In genomic region chr5:126961702-126962101, GRCh38 we compare ENCODE assay signal across 10 cellular contexts.
DNase-seq lines count a peak whose midpoint lies in the region; ATAC-seq and TF ChIP-seq lines count a peak whose summit lies in the region.
"Had no signal": no experiment of that assay in that cellular context is flagged by ENCODE, and none has a peak within 500 bp of the region (broad histone marks: within the 10 kb centered on the region; RNA-seq: fewer than 3 reads in every experiment).

No MANE protein-coding gene starts in this region.

- no peak for TF ChIP-seq CTCF in lower leg skin (IDR thresholded peaks at IDR 0.05)

- intact Hi-C loops in aorta (cut with DNase I): no loop called here
- intact Hi-C loops in lower leg skin (cut with DNase I; ENCODE audit: low total_unique reads): no loop called here

- TF ChIP-seq POLR2A in lower leg skin (IDR thresholded peaks at IDR 0.05): no peak

- no peaks in the 10 kb centered on the region for H3K9me3 ChIP-seq in aorta (ENCODE audit: control insufficient read depth, low read length)

- WGBS in aorta, 2 donors: 82 to 93% methylated on average over 2 of the region's 2 CpGs
- WGBS in lower leg skin, 2 donors: 31 to 40% methylated on average over 2 of the region's 2 CpGs

- no peaks in the 10 kb centered on the region for H3K4me1 ChIP-seq in aorta (ENCODE audit: control insufficient read depth in 1 of 2, insufficient read depth in 2 of 2, low read length in 2 of 2)

- H3K4me3 ChIP-seq in aorta (ENCODE audit: low read length in 2 of 2): no peak overlapping the region
- no peak overlapping the region for H3K4me3 ChIP-seq in lower leg skin (ENCODE audit: low read depth, poor library complexity, severe bottlenecking)

- no peaks in the 10 kb centered on the region for H3K27me3 ChIP-seq in aorta (ENCODE audit: control insufficient read depth in 1 of 2, insufficient read depth in 2 of 2, low read length in 1 of 2)

- H3K36me3 ChIP-seq in aorta (ENCODE audit: control insufficient read depth in 1 of 2, insufficient read depth in 2 of 2, low read length in 1 of 2): no peaks in the 10 kb centered on the region

- peak; percentile 78 for ATAC-seq in GM18519 (IDR thresholded peaks at IDR 0.05; ENCODE audit: low FRiP score, unreplicated experiment)
- ATAC-seq in HG02588 (IDR thresholded peaks at IDR 0.05; ENCODE audit: unreplicated experiment): peak; percentile 63
- ATAC-seq in esophagus mucosa: peak; percentile 56
- ATAC-seq in aorta (ENCODE audit: low FRiP score): no peak

- H3K27ac ChIP-seq in aorta (ENCODE audit: low read depth in 1 of 2, low read length in 2 of 2): no peak overlapping the region

- DNase-seq in NCI-H1930 (lab: John Stamatoyannopoulos, UW) (peak; percentile 60 to 72), aorta (no peak), NCI-H187 (lab: John Stamatoyannopoulos, UW) (no peak), lower leg skin (ENCODE audit: low spot score in 2 of 2) (no peak), hippocampal formation (lab: John Stamatoyannopoulos, UW) (no peak)
- DNase-seq: NCI-H2171 treated with DMSO at 0.1 percent for 48 hours, substantia nigra had no signal

Comparison
In these comparisons a context has a peak if more than half of its experiments do, and no peak if none do; other contexts are left out.
1. DNase-seq: peak in NCI-H1930 (2 of 2); none in aorta (0 of 2), NCI-H187 (0 of 2), lower leg skin (0 of 2) and hippocampal formation (0 of 2).